ENCODE assay signal across 1 cellular context in genomic region chr12:42756841-42757661, GRCh38.
A peak's percentile ranks its signal among the peaks of the same experiment; 100 is the strongest.
TF ChIP-seq lines count a peak whose summit lies in the region.

No MANE protein-coding gene starts in this region.

TF ChIP-seq in H1, 55 proteins besides CTCF, POLR2A, EP300 and RAD21 (continued from another document):
- TF ChIP-seq RFX5 (IDR thresholded peaks at IDR 0.05; ENCODE audit: borderline replicate concordance, low read depth, low read length), result no peak
- TF ChIP-seq SIN3A (conservative IDR thresholded peaks at IDR 0.05 in 1 of 2, IDR thresholded peaks at IDR 0.05 in 1 of 2; ENCODE audit: low read depth in 1 of 2, low read length in 2 of 2), result 0 out of 4 replicates have a peak, but pooled peaks have one; percentile 38 to 56
- TF ChIP-seq SP1 (IDR thresholded peaks at IDR 0.05; ENCODE audit: low read depth, low read length), result peak; percentile 94
- 0 out of 2 replicates have a peak, but pooled peaks have one; percentile 37 for TF ChIP-seq RBBP5 (IDR thresholded peaks at IDR 0.05; ENCODE audit: borderline replicate concordance, low read depth, low read length)
- no peak for TF ChIP-seq SIX5 (IDR thresholded peaks at IDR 0.05; ENCODE audit: low read depth, low read length)
- 0 out of 2 replicates have a peak, but pooled peaks have one; percentile 43 for TF ChIP-seq CHD2 (IDR thresholded peaks at IDR 0.05; ENCODE audit: low read length)
- TF ChIP-seq TAF7 (optimal IDR thresholded peaks at IDR 0.05; ENCODE audit: borderline replicate concordance, low read depth, low read length), result no peak
- 0 out of 2 replicates have a peak, but pooled peaks have one; percentile 70 for TF ChIP-seq RXRA (IDR thresholded peaks at IDR 0.05; ENCODE audit: insufficient read depth, low read depth, low read length)
- TF ChIP-seq CHD7 (IDR thresholded peaks at IDR 0.05; ENCODE audit: insufficient replicate concordance, low read length), result peak; percentile 37
- no peak for TF ChIP-seq SAP30 (IDR thresholded peaks at IDR 0.05; ENCODE audit: insufficient read depth, insufficient replicate concordance, low read length)
- peak; percentile 61; the same call in 1 of the 2 replicates for TF ChIP-seq TEAD4 (IDR thresholded peaks at IDR 0.05; ENCODE audit: low read depth, low read length)
- peak; percentile 96 to 98; a peak in 3 of 4 replicates for TF ChIP-seq HDAC2 (IDR thresholded peaks at IDR 0.05; ENCODE audit: borderline replicate concordance in 1 of 2, low read depth in 2 of 2, low read length in 2 of 2)
- no peak for TF ChIP-seq CHD1 (IDR thresholded peaks at IDR 0.05; ENCODE audit: low read depth, low read length)
- TF ChIP-seq FOSL1 (IDR thresholded peaks at IDR 0.05; ENCODE audit: insufficient read depth, low read depth, low read length), result no peak
- peak; percentile 90 for TF ChIP-seq JUND (IDR thresholded peaks at IDR 0.05; ENCODE audit: low read length)
- peak; percentile 56 for TF ChIP-seq CTBP2 (IDR thresholded peaks at IDR 0.05; ENCODE audit: borderline replicate concordance, insufficient read depth, insufficient read length, low read length)
